In genomic region chr1:243942196-243943150, GRCh38 we compare ENCODE assay signal across 20 cellular contexts.
"Had no signal": no experiment of that assay in that cellular context is flagged by ENCODE, and none has a peak within 500 bp of the region (broad histone marks: within the 10 kb centered on the region; RNA-seq: fewer than 3 reads in every experiment).

No MANE protein-coding gene starts in this region.

- H3K9me3 Mint-ChIP-seq: activated naive CD4-positive, alpha-beta T cell treated with anti-CD3 and anti-CD28 coated beads for 36 hours; activated naive CD8-positive, alpha-beta T cell treated with anti-CD3 and anti-CD28 coated beads, Interleukin-2, amount 10 ng/mL, durations not matched to agents 7 days and 5 days; activated T-cell treated with anti-CD3 and anti-CD28 coated beads, Interleukin-2, amount 50 U/mL, for 4 hours; nephron; WTC11 had no signal

- H3K4me1 ChIP-seq: gastrocnemius medialis, sigmoid colon, stomach, testis, upper lobe of left lung had no signal

- DNase-seq: activated CD8-positive, alpha-beta memory T cell treated with anti-CD3 and anti-CD28 coated beads, Interleukin-2, amount 50 U/mL, for 48 hours; activated naive CD4-positive, alpha-beta T cell treated with anti-CD3 and anti-CD28 coated beads for 36 hours; activated naive CD8-positive, alpha-beta T cell treated with anti-CD3 and anti-CD28 coated beads, Interleukin-2, amount 10 ng/mL, durations not matched to agents 7 days and 5 days; activated T-cell treated with anti-CD3 and anti-CD28 coated beads, Interleukin-2, amount 50 U/mL, for 4 hours; amniotic stem cell; dermis blood vessel endothelial cell; effector memory CD4-positive, alpha-beta T cell; gastrocnemius medialis; retina; sigmoid colon; spleen; stimulated activated CD4-positive, alpha-beta T cell treated with anti-CD3 and anti-CD28 coated beads, Interleukin-4, amount 100 ng/mL, for 24 hours; stomach; T-helper 9 cell; testis; upper lobe of left lung had no signal

- H3K36me3 Mint-ChIP-seq: activated naive CD8-positive, alpha-beta T cell treated with anti-CD3 and anti-CD28 coated beads, Interleukin-2, amount 10 ng/mL, durations not matched to agents 7 days and 5 days; WTC11 had no signal

- H3K27ac ChIP-seq: gastrocnemius medialis, sigmoid colon, SJSA1, spleen, stomach, testis, upper lobe of left lung had no signal

- H3K27me3 ChIP-seq: gastrocnemius medialis, sigmoid colon, SJSA1, testis, upper lobe of left lung had no signal

- H3K36me3 ChIP-seq: gastrocnemius medialis, sigmoid colon, SJSA1, spleen, stomach, upper lobe of left lung had no signal

- H3K27ac Mint-ChIP-seq: activated naive CD4-positive, alpha-beta T cell treated with anti-CD3 and anti-CD28 coated beads for 36 hours; activated naive CD8-positive, alpha-beta T cell treated with anti-CD3 and anti-CD28 coated beads, Interleukin-2, amount 10 ng/mL, durations not matched to agents 7 days and 5 days; WTC11 had no signal

- H3K4me1 Mint-ChIP-seq: nephron had no signal

- H3K4me3 Mint-ChIP-seq: activated naive CD4-positive, alpha-beta T cell treated with anti-CD3 and anti-CD28 coated beads for 36 hours; activated naive CD8-positive, alpha-beta T cell treated with anti-CD3 and anti-CD28 coated beads, Interleukin-2, amount 10 ng/mL, durations not matched to agents 7 days and 5 days; activated T-cell treated with anti-CD3 and anti-CD28 coated beads, Interleukin-2, amount 50 U/mL, for 4 hours; nephron; WTC11 had no signal

- ATAC-seq: activated T-cell treated with anti-CD3 and anti-CD28 coated beads, Interleukin-2, amount 50 U/mL, for 4 hours; esophagus mucosa; gastrocnemius medialis; WTC11 had no signal

- H3K9me3 ChIP-seq: gastrocnemius medialis, sigmoid colon, SJSA1, spleen, stomach, testis, upper lobe of left lung had no signal

- H3K4me3 ChIP-seq: gastrocnemius medialis, sigmoid colon, SJSA1, spleen, stomach, testis, upper lobe of left lung had no signal
